Comparison of ENCODE assay signal across 16 cellular contexts in the genomic region with DNA sequence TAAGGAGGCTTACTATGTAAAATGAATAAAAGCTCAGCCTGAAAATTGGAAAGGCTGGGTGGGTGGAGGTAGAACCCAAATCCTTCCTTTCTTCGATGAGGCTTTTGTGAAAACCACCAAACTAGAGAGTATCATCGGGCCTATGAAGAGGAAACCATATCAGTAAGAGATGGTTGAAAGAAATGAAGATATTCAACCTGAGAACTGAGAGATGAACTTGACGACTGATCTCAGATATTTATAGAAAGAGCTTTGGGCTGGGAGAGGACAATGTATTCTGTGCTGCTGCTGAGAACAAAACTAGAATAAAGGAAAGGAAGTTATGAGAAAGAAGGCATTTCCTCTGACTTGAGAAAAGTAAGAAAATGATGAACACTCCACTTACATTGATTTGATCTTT.
DNase-seq lines count a peak whose midpoint lies in the region; ATAC-seq and TF ChIP-seq lines count a peak whose summit lies in the region.
"Had no signal": no experiment of that assay in that cellular context is flagged by ENCODE, and none has a peak within 500 bp of the region (broad histone marks: within the 10 kb centered on the region; RNA-seq: fewer than 3 reads in every experiment).

No MANE protein-coding gene starts in this region.

- H3K36me3 Mint-ChIP-seq in stimulated activated naive B cell treated with anti-CD40 and anti-IgM and Interleukin-4, amounts not matched to agents 10 μg/mL and 1 μg/mL and 100 μg/mL, for 72 hours, result peaks cover 0 to 2% of the 10 kb centered on the region in 2 donors
- H3K36me3 Mint-ChIP-seq: T-cell had no signal

- ATAC-seq in GM21526 (IDR thresholded peaks at IDR 0.05; ENCODE audit: low FRiP score, unreplicated experiment) (peak; percentile 84), HG03432 (IDR thresholded peaks at IDR 0.05; ENCODE audit: unreplicated experiment) (peak; percentile 60)
- ATAC-seq in stimulated activated naive B cell treated with anti-CD40 and anti-IgM and Interleukin-4, amounts not matched to agents 10 μg/mL and 1 μg/mL and 100 μg/mL, for 72 hours (replicated peaks), result peak in 1 of 2 donors; percentile 42
- ATAC-seq: T-cell had no signal

- peak overlapping the region; percentile 49 to 59 for H3K4me3 Mint-ChIP-seq in stimulated activated naive B cell treated with anti-CD40 and anti-IgM and Interleukin-4, amounts not matched to agents 10 μg/mL and 1 μg/mL and 100 μg/mL, for 72 hours
- H3K4me3 Mint-ChIP-seq: HFFc6, T-cell had no signal

- peak; percentile 18 for DNase-seq in GM13976 (ENCODE audit: low spot score)
- DNase-seq in stimulated activated naive B cell treated with anti-CD40 and anti-IgM and Interleukin-4, amounts not matched to agents 10 μg/mL and 1 μg/mL and 100 μg/mL, for 72 hours, result no peak
- DNase-seq in C1 segment of cervical spinal cord (lab: John Stamatoyannopoulos, UW), result no peak
- DNase-seq in NCI-H2081 (lab: John Stamatoyannopoulos, UW), result no peak
- DNase-seq in activated CD4-positive, alpha-beta T cell treated with anti-CD3 and anti-CD28 coated beads for 1 hour, result no peak
- DNase-seq: EL, HFFc6, NCI-H1092, NCI-H146, NCI-H2081 treated with DMSO at 0.1 percent for 48 hours, NCI-H510A treated with DMSO at 0.1 percent for 48 hours, NCI-H82, T-cell, T-helper 9 cell had no signal

- H3K4me1 Mint-ChIP-seq in stimulated activated naive B cell treated with anti-CD40 and anti-IgM and Interleukin-4, amounts not matched to agents 10 μg/mL and 1 μg/mL and 100 μg/mL, for 72 hours, result peaks cover 5 to 27% of the 10 kb centered on the region in 2 donors
- H3K4me1 Mint-ChIP-seq: T-cell had no signal

- TF ChIP-seq CTCF in GM13976 (IDR thresholded peaks at IDR 0.05; ENCODE audit: borderline replicate concordance, control extremely low read depth, extremely low read depth, insufficient read depth, missing control alignments), result no peak

- no peaks in the 10 kb centered on the region for H3K9me3 Mint-ChIP-seq in stimulated activated naive B cell treated with anti-CD40 and anti-IgM and Interleukin-4, amounts not matched to agents 10 μg/mL and 1 μg/mL and 100 μg/mL, for 72 hours

- no peaks in the 10 kb centered on the region for H3K27me3 Mint-ChIP-seq in stimulated activated naive B cell treated with anti-CD40 and anti-IgM and Interleukin-4, amounts not matched to agents 10 μg/mL and 1 μg/mL and 100 μg/mL, for 72 hours
- H3K27me3 Mint-ChIP-seq: T-cell had no signal

- peak overlapping the region; percentile 78 for H3K27ac Mint-ChIP-seq in stimulated activated naive B cell treated with anti-CD40 and anti-IgM and Interleukin-4, amounts not matched to agents 10 μg/mL and 1 μg/mL and 100 μg/mL, for 72 hours
- H3K27ac Mint-ChIP-seq: HFFc6, T-cell had no signal

- in situ Hi-C loops in GM13976 (cut with MboI; ENCODE audit: low sequenced_read_pairs, unreplicated experiment), result no loop called here
